Comparison of ENCODE assay signal across 16 cellular contexts in genomic region chr12:122876724-122877123, GRCh38. TPM values are rescaled to one million over a fixed set of nuclear protein-coding genes. Genes with fewer than 3 reads are reported as not detected.
DNase-seq lines count a peak whose midpoint lies in the region; ATAC-seq and TF ChIP-seq lines count a peak whose summit lies in the region.
"Had no signal": no experiment of that assay in that cellular context is flagged by ENCODE, and none has a peak within 500 bp of the region (broad histone marks: within the 10 kb centered on the region; RNA-seq: fewer than 3 reads in every experiment).

No MANE protein-coding gene starts in this region.

- peaks cover 82% of the 10 kb centered on the region for H3K36me3 Mint-ChIP-seq in Calu3 (ENCODE audit: insufficient read depth, unreplicated experiment)
- H3K36me3 Mint-ChIP-seq in effector memory CD8-positive, alpha-beta T cell (ENCODE audit: insufficient read depth) = peaks cover 76% of the 10 kb centered on the region
- no peaks in the 10 kb centered on the region for H3K36me3 Mint-ChIP-seq in natural killer cell treated with Interleukin-12 subunit alpha and Interleukin-12 subunit beta and Interleukin-15 and Interleukin-18, amount 100 ng/mL, for 72 hours

- peak overlapping the region; percentile 78 for H3K27ac Mint-ChIP-seq in Calu3 (ENCODE audit: unreplicated experiment)
- peak overlapping the region; percentile 28 to 42 for H3K27ac Mint-ChIP-seq in effector memory CD8-positive, alpha-beta T cell
- H3K27ac Mint-ChIP-seq in natural killer cell treated with Interleukin-12 subunit alpha and Interleukin-12 subunit beta and Interleukin-15 and Interleukin-18, amount 100 ng/mL, for 72 hours = peak overlapping the region in 1 of 2 donors; percentile 85

- no peak for ATAC-seq in effector memory CD8-positive, alpha-beta T cell (replicated peaks)
- ATAC-seq in natural killer cell treated with Interleukin-12 subunit alpha and Interleukin-12 subunit beta and Interleukin-15 and Interleukin-18, amount 100 ng/mL, for 72 hours = no peak
- ATAC-seq: SK-N-SH treated with all-trans-retinoic acid at 6 μM for 48 hours had no signal

- no peaks in the 10 kb centered on the region for H3K27me3 Mint-ChIP-seq in Calu3 (ENCODE audit: unreplicated experiment)
- no peaks in the 10 kb centered on the region for H3K27me3 Mint-ChIP-seq in effector memory CD8-positive, alpha-beta T cell
- no peaks in the 10 kb centered on the region for H3K27me3 Mint-ChIP-seq in natural killer cell treated with Interleukin-12 subunit alpha and Interleukin-12 subunit beta and Interleukin-15 and Interleukin-18, amount 100 ng/mL, for 72 hours
- H3K27me3 Mint-ChIP-seq: activated T-helper 17 cell treated with anti-CD3 and anti-CD28 coated beads, Interleukin-2, amount 50 U/mL, for 72 hours had no signal

- TF ChIP-seq POLR2A in erythroblast (IDR thresholded peaks at IDR 0.05; ENCODE audit: low read length) = no peak

- H3K9me3 Mint-ChIP-seq in Calu3 (ENCODE audit: low read depth, unreplicated experiment) = no peaks in the 10 kb centered on the region
- no peaks in the 10 kb centered on the region for H3K9me3 Mint-ChIP-seq in effector memory CD8-positive, alpha-beta T cell
- H3K9me3 Mint-ChIP-seq in natural killer cell treated with Interleukin-12 subunit alpha and Interleukin-12 subunit beta and Interleukin-15 and Interleukin-18, amount 100 ng/mL, for 72 hours = no peaks in the 10 kb centered on the region
- H3K9me3 Mint-ChIP-seq: activated CD8-positive, alpha-beta T cell treated with anti-CD3 and anti-CD28 coated beads for 36 hours; activated T-helper 17 cell treated with anti-CD3 and anti-CD28 coated beads, Interleukin-2, amount 50 U/mL, for 72 hours had no signal

- no peak overlapping the region for H3K4me3 Mint-ChIP-seq in Calu3 (ENCODE audit: low read depth, unreplicated experiment)
- H3K4me3 Mint-ChIP-seq in effector memory CD8-positive, alpha-beta T cell = no peak overlapping the region
- peak overlapping the region; percentile 42 for H3K4me3 Mint-ChIP-seq in natural killer cell treated with Interleukin-12 subunit alpha and Interleukin-12 subunit beta and Interleukin-15 and Interleukin-18, amount 100 ng/mL, for 72 hours
- H3K4me3 Mint-ChIP-seq: activated CD8-positive, alpha-beta T cell treated with anti-CD3 and anti-CD28 coated beads for 36 hours had no signal

- CTCF ChIA-PET in Calu3 (lab: Charles Lee) = no interaction called here

- DNase-seq in Calu3 (no peak), NCI-H146 treated with DMSO at 0.1 percent for 48 hours (lab: John Stamatoyannopoulos, UW; ENCODE audit: unreplicated experiment) (peak; percentile 18), erythroblast (lab: John Stamatoyannopoulos, UW) (no peak), COLO668 (lab: John Stamatoyannopoulos, UW; ENCODE audit: unreplicated experiment) (no peak), pons (ENCODE audit: low spot score) (no peak)
- DNase-seq in effector memory CD8-positive, alpha-beta T cell = no peak
- DNase-seq in natural killer cell treated with Interleukin-12 subunit alpha and Interleukin-12 subunit beta and Interleukin-15 and Interleukin-18, amount 100 ng/mL, for 72 hours (ENCODE audit: low spot score) = no peak
- DNase-seq: activated CD8-positive, alpha-beta T cell treated with anti-CD3 and anti-CD28 coated beads for 36 hours; BE2C; hippocampal formation; Kasumi-1; NCI-H1694; NCI-H446; retina had no signal

- no TSS peak for BruUV-seq in Calu3 (replicated peaks; lab: Mats Ljungman, UMichigan)

- intact Hi-C loops in Calu3 (cut with micrococcal nuclease; ENCODE audit: unreplicated experiment) = no loop called here

- peaks cover 75% of the 10 kb centered on the region for H3K4me1 Mint-ChIP-seq in Calu3 (ENCODE audit: low read depth, unreplicated experiment)
- H3K4me1 Mint-ChIP-seq in effector memory CD8-positive, alpha-beta T cell (ENCODE audit: low read depth in 2 of 2) = peaks cover 76 to 86% of the 10 kb centered on the region in 2 donors
- peaks cover 80 to 89% of the 10 kb centered on the region in 2 donors for H3K4me1 Mint-ChIP-seq in natural killer cell treated with Interleukin-12 subunit alpha and Interleukin-12 subunit beta and Interleukin-15 and Interleukin-18, amount 100 ng/mL, for 72 hours (ENCODE audit: low read depth in 2 of 2)

- TF ChIP-seq CTCF in Calu3 (IDR thresholded peaks at IDR 0.05; ENCODE audit: unreplicated experiment) = no peak

RNA-seq across cellular contexts. Expression of gene VPS37B, which starts 19.2 kb away (rescaled TPM):
- total RNA-seq in Calu3 (2022) = 104 and 118 TPM in 2 replicates
- 10 to 100 TPM; 42.6 to 46.9 TPM for total RNA-seq in natural killer cell treated with Interleukin-12 subunit alpha and Interleukin-12 subunit beta and Interleukin-15 and Interleukin-18, amount 100 ng/mL, for 72 hours

RNA-seq across cellular contexts. Expression of gene HIP1R, which starts 41.5 kb away (rescaled TPM):
- total RNA-seq in Calu3 (2022) = 234 and 246 TPM in 2 replicates
- total RNA-seq in natural killer cell treated with Interleukin-12 subunit alpha and Interleukin-12 subunit beta and Interleukin-15 and Interleukin-18, amount 100 ng/mL, for 72 hours = 10 to 100 TPM; 14.8 to 48.9 TPM
